ENCODE assay signal across 8 cellular contexts in the genomic region with DNA sequence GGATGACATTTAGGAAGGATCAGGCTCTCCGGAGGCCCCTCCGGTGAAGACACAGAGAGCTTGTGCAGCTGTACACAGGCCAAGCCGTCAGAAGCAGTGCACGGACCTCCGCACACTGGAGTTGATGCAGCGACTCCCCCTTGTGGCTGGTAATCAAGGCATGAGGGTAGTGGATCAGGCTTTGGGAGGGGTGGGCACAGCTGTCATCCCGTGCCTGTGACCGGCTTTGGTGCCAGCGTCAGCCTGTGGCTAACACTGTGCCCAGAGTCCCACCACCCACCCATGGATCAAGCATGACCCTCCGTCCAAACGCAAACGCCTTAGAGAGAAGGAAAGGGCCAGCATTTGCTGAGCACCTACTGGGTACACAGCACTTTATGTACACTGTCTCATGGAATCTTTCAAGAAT. TPM values are rescaled to one million over a fixed set of nuclear protein-coding genes. Genes with fewer than 3 reads are reported as not detected.
A peak's percentile ranks its signal among the peaks of the same experiment; 100 is the strongest.
DNase-seq lines count a peak whose midpoint lies in the region; ATAC-seq and TF ChIP-seq lines count a peak whose summit lies in the region.

No MANE protein-coding gene starts in this region.

- H3K9me3 ChIP-seq in mesenchymal stem cell (ENCODE audit: control insufficient read depth, low read length) (no peaks in the 10 kb centered on the region), stomach (no peaks in the 10 kb centered on the region)

- no peak overlapping the region for H3K27ac Mint-ChIP-seq in activated B cell treated with CpG ODN at 0.5 μM for 24 hours
- H3K27ac Mint-ChIP-seq in effector memory CD8-positive, alpha-beta T cell = no peak overlapping the region

- H3K4ac ChIP-seq in mesenchymal stem cell (ENCODE audit: low read depth in 1 of 2, low read length in 2 of 2) = no peak overlapping the region

- H3K4me1 ChIP-seq in mesenchymal stem cell (ENCODE audit: control insufficient read depth, insufficient read depth, low read depth, low read length) (peaks cover 15% of the 10 kb centered on the region), stomach (peaks cover 5 to 16% (median 12%) of the 10 kb centered on the region in 4 donors)

- H3K9me3 Mint-ChIP-seq in activated B cell treated with CpG ODN at 0.5 μM for 24 hours = no peaks in the 10 kb centered on the region
- H3K9me3 Mint-ChIP-seq in effector memory CD8-positive, alpha-beta T cell = no peaks in the 10 kb centered on the region

- H3K27me3 ChIP-seq in mesenchymal stem cell (ENCODE audit: control insufficient read depth in 1 of 2, insufficient read depth in 1 of 2, low read length in 2 of 2) (peaks cover 34 to 92% of the 10 kb centered on the region in 2 experiments), stomach (peaks cover 0 to 31% (median 0%) of the 10 kb centered on the region in 3 donors)

- no peak overlapping the region for H3K23ac ChIP-seq in mesenchymal stem cell (ENCODE audit: low read length in 2 of 2)

- H3K9ac ChIP-seq in mesenchymal stem cell (ENCODE audit: low read length) = no peak overlapping the region

- intact Hi-C loops in activated B cell treated with CpG ODN at 0.5 μM for 24 hours (cut with micrococcal nuclease) = loop anchor here (1.0 kb wide), 3 partner anchors 80 to 652 kb away; no protein-coding TSS in a partner anchor
- intact Hi-C loops in stomach (cut with DNase I; ENCODE audit: low total_unique reads) = loop anchor here (5.0 kb wide), 1 partner anchor 41 kb away; no protein-coding TSS in a partner anchor

- H2BK5ac ChIP-seq in mesenchymal stem cell (ENCODE audit: low read depth, low read length, poor library complexity, severe bottlenecking) = no peak overlapping the region

- H3K36me3 Mint-ChIP-seq in activated B cell treated with CpG ODN at 0.5 μM for 24 hours (ENCODE audit: low read depth) = no peaks in the 10 kb centered on the region
- H3K36me3 Mint-ChIP-seq in effector memory CD8-positive, alpha-beta T cell (ENCODE audit: insufficient read depth) = peaks cover 2% of the 10 kb centered on the region

- no peak overlapping the region for H4K91ac ChIP-seq in mesenchymal stem cell (ENCODE audit: low read length)

- no peak overlapping the region for H3K27ac ChIP-seq in mesenchymal stem cell (ENCODE audit: low read length, poor library complexity, severe bottlenecking)
- H3K27ac ChIP-seq in stomach = no peak overlapping the region

- H3K4me3 Mint-ChIP-seq in activated B cell treated with CpG ODN at 0.5 μM for 24 hours = no peak overlapping the region
- H3K4me3 Mint-ChIP-seq in effector memory CD8-positive, alpha-beta T cell = no peak overlapping the region

- no peak overlapping the region for H3K4me3 ChIP-seq in NB4 (ENCODE audit: low read depth, low read length)
- H3K4me3 ChIP-seq in mesenchymal stem cell (ENCODE audit: insufficient read depth in 1 of 2, low read depth in 1 of 2, low read length in 2 of 2) = no peak overlapping the region
- H3K4me3 ChIP-seq in stomach = no peak overlapping the region

- peaks cover 27% of the 10 kb centered on the region for H3K27me3 Mint-ChIP-seq in activated B cell treated with CpG ODN at 0.5 μM for 24 hours
- H3K27me3 Mint-ChIP-seq in effector memory CD8-positive, alpha-beta T cell = peaks cover 62 to 92% of the 10 kb centered on the region in 2 donors

- POLR2A ChIA-PET in activated B cell treated with CpG ODN at 0.5 μM for 24 hours (lab: Charles Lee) = no interaction called here

- ATAC-seq in activated B cell treated with CpG ODN at 0.5 μM for 24 hours (ENCODE audit: low read depth) = peak; percentile 47
- peak; percentile 40 for ATAC-seq in effector memory CD8-positive, alpha-beta T cell (replicated peaks)

- no peaks in the 10 kb centered on the region for H3K4me1 Mint-ChIP-seq in activated B cell treated with CpG ODN at 0.5 μM for 24 hours
- peaks cover 0 to 7% of the 10 kb centered on the region in 2 donors for H3K4me1 Mint-ChIP-seq in effector memory CD8-positive, alpha-beta T cell (ENCODE audit: low read depth in 2 of 2)

- H2AFZ ChIP-seq in mesenchymal stem cell (ENCODE audit: low read depth, low read length) = no peak overlapping the region

- H3K14ac ChIP-seq in mesenchymal stem cell (ENCODE audit: low read length in 2 of 2) = no peak overlapping the region

- WGBS in mesenchymal stem cell = 23% methylated on average over 12 of the region's 12 CpGs
- WGBS in stomach, 5 donors = 9 to 13% (median 11%) methylated on average over 12 of the region's 12 CpGs

- H3K79me1 ChIP-seq in mesenchymal stem cell (replicated peaks; ENCODE audit: low read length, poor library complexity, severe bottlenecking) = no peaks in the 10 kb centered on the region

- TF ChIP-seq POLR2A in NB4 (IDR thresholded peaks at IDR 0.05; ENCODE audit: extremely low read depth, insufficient read length) (no peak), stomach (IDR thresholded peaks at IDR 0.05) (no peak)

- H3K18ac ChIP-seq in mesenchymal stem cell (ENCODE audit: low read depth in 1 of 2, low read length in 2 of 2) = peak overlapping the region in 1 of 2 experiments; percentile 16

- CTCF ChIA-PET in activated B cell treated with CpG ODN at 0.5 μM for 24 hours (lab: Charles Lee) = interaction anchor here (0.7 to 2.3 kb wide), 4 partner anchors 286 to 652 kb away, joined by 3 to 11 read pairs (median 8); no protein-coding TSS in a partner anchor

- TF ChIP-seq EP300 in stomach (IDR thresholded peaks at IDR 0.05) = no peak

- no peak overlapping the region for H2BK15ac ChIP-seq in mesenchymal stem cell (ENCODE audit: low read depth, poor library complexity, severe bottlenecking)

- H3K4me2 ChIP-seq in mesenchymal stem cell (ENCODE audit: low read length, poor library complexity, severe bottlenecking) = no peak overlapping the region

- TF ChIP-seq CTCF in NB4 (IDR thresholded peaks at IDR 0.05; ENCODE audit: low read depth, low read length) (peak; percentile 74), activated B cell treated with CpG ODN at 0.5 μM for 24 hours (IDR thresholded peaks at IDR 0.05) (no peak), stomach (IDR thresholded peaks at IDR 0.05) (peak in 5 of 7 experiments; percentile 42 to 72 (median 56))

- no peak overlapping the region for H2BK12ac ChIP-seq in mesenchymal stem cell (ENCODE audit: low read length in 2 of 2)

- H3K36me3 ChIP-seq in mesenchymal stem cell (ENCODE audit: control insufficient read depth in 1 of 2, insufficient read depth in 2 of 2, low read depth in 1 of 2, low read length in 2 of 2) (no peaks in the 10 kb centered on the region), stomach (no peaks in the 10 kb centered on the region)

- no peak overlapping the region for H2BK120ac ChIP-seq in mesenchymal stem cell (ENCODE audit: low read depth, low read length)

- peak; percentile 20 for DNase-seq in SKM-1 (lab: John Stamatoyannopoulos, UW; ENCODE audit: unreplicated experiment)
- no peak for DNase-seq in SKM-1 treated with dmso at 0.1 percent for 144 hours (lab: John Stamatoyannopoulos, UW; ENCODE audit: unreplicated experiment)
- DNase-seq in NB4 (ENCODE audit: low read depth) = peak; percentile 68
- no peak for DNase-seq in activated B cell treated with CpG ODN at 0.5 μM for 24 hours
- DNase-seq in effector memory CD8-positive, alpha-beta T cell = peak in 2 of 3 experiments; percentile 5 to 19
- peak; percentile 63 for DNase-seq in mesenchymal stem cell
- DNase-seq in stomach = peak; percentile 75
- no peak for DNase-seq in NCI-H510A (lab: John Stamatoyannopoulos, UW)

- no peak overlapping the region for H2AK5ac ChIP-seq in mesenchymal stem cell (ENCODE audit: low read length, severe bottlenecking)

- H4K8ac ChIP-seq in mesenchymal stem cell (ENCODE audit: low read length) = no peak overlapping the region

RNA-seq across cellular contexts. Expression of a gene that starts 8.2 kb away (rescaled TPM):
- total RNA-seq in activated B cell treated with CpG ODN at 0.5 μM for 24 hours (not detected in 2 replicates), stomach (10 to 100 TPM in 1 of 5 donors, 1 to 10 TPM in 3, under 1 TPM in 1; 0.58 to 33.8 (median 5.0) TPM)
- polyA plus RNA-seq in mesenchymal stem cell (2013, experiment 1 of 2) = 1.2 TPM
- 1.1 TPM for polyA plus RNA-seq in mesenchymal stem cell (2013, experiment 2 of 2)
- 1 to 10 TPM; 1.5 to 2.9 (median 2.7) TPM for polyA plus RNA-seq in stomach

Comparison
In these comparisons a context has a peak if more than half of its experiments do, and no peak if none do; other contexts are left out.
1. DNase-seq: peak in SKM-1 (single experiment), NB4 (single experiment), effector memory CD8-positive, alpha-beta T cell (2 of 3), mesenchymal stem cell (single experiment) and stomach (single experiment); none in SKM-1 treated with dmso at 0.1 percent for 144 hours (single experiment), activated B cell treated with CpG ODN at 0.5 μM for 24 hours (single experiment) and NCI-H510A (single experiment).